In genomic region chr20:7094438-7094997, GRCh38 we compare ENCODE assay signal across 8 cellular contexts.
DNase-seq lines count a peak whose midpoint lies in the region; ATAC-seq and TF ChIP-seq lines count a peak whose summit lies in the region.

No MANE protein-coding gene starts in this region.

- no peaks in the 10 kb centered on the region for H4K20me1 ChIP-seq in HCT116 (ENCODE audit: insufficient read depth)

- no peaks in the 10 kb centered on the region for H3K9me2 ChIP-seq in HCT116 (ENCODE audit: insufficient read depth)

- H3K4me1 Mint-ChIP-seq in stimulated activated memory B cell treated with anti-CD40 and anti-IgM and Interleukin-4, amounts not matched to agents 10 μg/mL and 1 μg/mL and 100 μg/mL, for 72 hours, result no peaks in the 10 kb centered on the region

- BruUV-seq in HCT116 (replicated peaks; lab: Mats Ljungman, UMichigan), result no TSS peak

- H3K9ac ChIP-seq in HCT116 (ENCODE audit: low read length), result no peak overlapping the region

- no peak overlapping the region for H3K4me2 ChIP-seq in HCT116 (ENCODE audit: low read length)

- no peaks in the 10 kb centered on the region for H3K27me3 ChIP-seq in HCT116 (ENCODE audit: insufficient read depth, low read length)

- CTCF ChIA-PET in HCT116 (lab: Charles Lee), result no interaction called here

- POLR2A ChIA-PET in HCT116 (lab: Charles Lee), result no interaction called here

- H3K79me2 ChIP-seq in HCT116 (ENCODE audit: insufficient read depth, low read length), result no peaks in the 10 kb centered on the region

- DNase-seq in DMS53 treated with DMSO at 0.1 percent for 48 hours (lab: John Stamatoyannopoulos, UW; ENCODE audit: unreplicated experiment) (peak; percentile 60), HCT116 (ENCODE audit: low read depth, low spot score) (peak; percentile 4), NCI-H748 (lab: John Stamatoyannopoulos, UW; ENCODE audit: unreplicated experiment) (peak; percentile 96), dermis blood vessel endothelial cell (peak; percentile 24), non-pigmented ciliary epithelial cell (ENCODE audit: low read depth) (peak; percentile 8), NCI-H2107 (lab: John Stamatoyannopoulos, UW) (no peak), AG20443 (ENCODE audit: low spot score) (no peak)

- no peaks in the 10 kb centered on the region for H3K4me1 ChIP-seq in HCT116 (ENCODE audit: control insufficient read depth in 1 of 2, insufficient read depth in 2 of 2, low read length in 2 of 2)

- no peak overlapping the region for H3K4me3 Mint-ChIP-seq in stimulated activated memory B cell treated with anti-CD40 and anti-IgM and Interleukin-4, amounts not matched to agents 10 μg/mL and 1 μg/mL and 100 μg/mL, for 72 hours

- no peak overlapping the region for H3K27ac Mint-ChIP-seq in stimulated activated memory B cell treated with anti-CD40 and anti-IgM and Interleukin-4, amounts not matched to agents 10 μg/mL and 1 μg/mL and 100 μg/mL, for 72 hours

- peak; percentile 18 to 72 (median 63); a peak in 5 of 6 replicates for TF ChIP-seq CTCF in HCT116 (IDR thresholded peaks at IDR 0.05 in 2 of 3, conservative IDR thresholded peaks at IDR 0.05 in 1 of 3; ENCODE audit: borderline replicate concordance in 1 of 3, insufficient read depth in 1 of 3, low read depth in 2 of 3, low read length in 2 of 3)

- no peak overlapping the region for H2AFZ ChIP-seq in HCT116 (ENCODE audit: low read depth, low read length, poor library complexity, severe bottlenecking)

- peak; percentile 33; the same call in 1 of the 2 replicates for TF ChIP-seq RAD21 in HCT116 (IDR thresholded peaks at IDR 0.05; ENCODE audit: low read depth)

- no peak for ATAC-seq in HCT116
- ATAC-seq in stimulated activated memory B cell treated with anti-CD40 and anti-IgM and Interleukin-4, amounts not matched to agents 10 μg/mL and 1 μg/mL and 100 μg/mL, for 72 hours, result no peak

- no peaks in the 10 kb centered on the region; a peak in 1 of 4 replicates for H3K36me3 ChIP-seq in HCT116 (ENCODE audit: control insufficient read depth in 1 of 2, insufficient read depth in 2 of 2, low read length in 2 of 2)

- RAD21 ChIA-PET in HCT116 (lab: Charles Lee; ENCODE audit: low non-redundant PET in 1 of 2, low total read pairs in 2 of 2, uncharacterized antibody in 2 of 2, unreplicated experiment in 2 of 2), result no interaction called here

- no peak for TF ChIP-seq POLR2A in HCT116 (IDR thresholded peaks at IDR 0.05; ENCODE audit: borderline replicate concordance, extremely low read depth, insufficient read depth, insufficient read length)

- H3K9me3 Mint-ChIP-seq in stimulated activated memory B cell treated with anti-CD40 and anti-IgM and Interleukin-4, amounts not matched to agents 10 μg/mL and 1 μg/mL and 100 μg/mL, for 72 hours, result peaks cover 7% of the 10 kb centered on the region

- H3K36me3 Mint-ChIP-seq in stimulated activated memory B cell treated with anti-CD40 and anti-IgM and Interleukin-4, amounts not matched to agents 10 μg/mL and 1 μg/mL and 100 μg/mL, for 72 hours, result no peaks in the 10 kb centered on the region

- no peaks in the 10 kb centered on the region for H3K27me3 Mint-ChIP-seq in stimulated activated memory B cell treated with anti-CD40 and anti-IgM and Interleukin-4, amounts not matched to agents 10 μg/mL and 1 μg/mL and 100 μg/mL, for 72 hours

- intact Hi-C loops in HCT116 (cut with micrococcal nuclease), result no loop called here

- no peak overlapping the region for H3K4me3 ChIP-seq in HCT116 (replicated peaks in 1 of 2; ENCODE audit: low read depth in 1 of 2, low read length in 2 of 2)

- H3K9me3 ChIP-seq in HCT116 (ENCODE audit: control insufficient read depth in 1 of 2, insufficient read depth in 1 of 2, low read depth in 1 of 2, low read length in 2 of 2), result peaks cover 0 to 9% of the 10 kb centered on the region in 2 experiments; a peak in 2 of 4 replicates

- no peak overlapping the region for H3K27ac ChIP-seq in HCT116 (ENCODE audit: low read depth, low read length)

TF ChIP-seq in HCT116, 20 proteins besides CTCF, POLR2A, EP300 and RAD21:
- TF ChIP-seq CBX3 (IDR thresholded peaks at IDR 0.05; ENCODE audit: low read depth), result no peak
- no peak for TF ChIP-seq JUND (IDR thresholded peaks at IDR 0.05)
- TF ChIP-seq TCF7L2 (IDR thresholded peaks at IDR 0.05; ENCODE audit: borderline replicate concordance, extremely low read depth, insufficient read depth, insufficient read length), result no peak
- no peak for TF ChIP-seq CEBPB (IDR thresholded peaks at IDR 0.05; ENCODE audit: low read depth)
- peak; percentile 32; the same call in 1 of the 2 replicates for TF ChIP-seq ELF1 (IDR thresholded peaks at IDR 0.05; ENCODE audit: borderline replicate concordance, low read depth)

Comparison
In these comparisons a context has a peak if more than half of its experiments do, and no peak if none do; other contexts are left out.
1. DNase-seq: peak in DMS53 treated with DMSO at 0.1 percent for 48 hours (single experiment), HCT116 (single experiment), NCI-H748 (single experiment), dermis blood vessel endothelial cell (single experiment) and non-pigmented ciliary epithelial cell (single experiment); none in NCI-H2107 (single experiment) and AG20443 (single experiment).